1 cellular context compared by ENCODE assay signal in the genomic region with DNA sequence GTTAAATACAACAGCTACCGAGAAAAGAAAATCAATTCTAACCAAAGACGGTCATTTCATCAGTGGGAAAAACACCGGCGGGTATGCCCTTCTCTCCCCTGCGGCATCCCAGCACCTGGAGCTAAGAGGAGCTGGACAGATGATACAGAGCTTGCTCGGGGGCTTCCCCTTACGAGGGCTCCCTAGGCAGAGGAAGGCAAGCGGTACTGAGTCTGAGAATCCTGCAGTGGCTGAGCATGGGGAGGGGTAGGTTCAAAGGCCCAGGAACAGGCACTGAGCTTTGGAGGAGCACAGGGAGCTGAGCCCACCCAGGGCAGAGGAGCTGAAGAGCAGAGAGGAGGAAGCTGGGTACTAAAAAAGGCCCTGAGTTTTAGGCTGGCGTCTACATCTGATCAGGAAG.
A peak's percentile ranks its signal among the peaks of the same experiment; 100 is the strongest.
TF ChIP-seq lines count a peak whose summit lies in the region.

No MANE protein-coding gene starts in this region.

TF ChIP-seq in GM12878, 131 proteins besides CTCF, POLR2A, EP300 and RAD21:
- 0 out of 2 replicates have a peak, but pooled peaks have one; percentile 10 for TF ChIP-seq EED (IDR thresholded peaks at IDR 0.05; ENCODE audit: low read depth)
- TF ChIP-seq RCOR1 (conservative IDR thresholded peaks at IDR 0.05; ENCODE audit: low read depth, low read length) = no peak
- no peak for TF ChIP-seq GABPA (IDR thresholded peaks at IDR 0.05; ENCODE audit: low read depth)
- no peak for TF ChIP-seq SPI1 (IDR thresholded peaks at IDR 0.05; ENCODE audit: borderline replicate concordance, insufficient read depth, low read depth, low read length)
- TF ChIP-seq MTA3 (IDR thresholded peaks at IDR 0.05; ENCODE audit: borderline replicate concordance, low read length) = no peak
